8 cellular contexts compared by ENCODE assay signal in genomic region chr4:186191266-186192067, GRCh38. TPM values are rescaled to one million over a fixed set of nuclear protein-coding genes. Genes with fewer than 3 reads are reported as not detected.
DNase-seq lines count a peak whose midpoint lies in the region; ATAC-seq and TF ChIP-seq lines count a peak whose summit lies in the region.

CYP4V2 (plus strand) TSS chr4:186191567; CDS start chr4:186191824, 257 bp downstream.

- H3K4me3 ChIP-seq in HUES6 (ENCODE audit: low read depth, low read length) (peak within 1 kb of the TSS; percentile 89), parathyroid adenoma (ENCODE audit: low read depth, low read length) (peak within 1 kb of the TSS; percentile 72), tibial nerve (peak within 1 kb of the TSS; percentile 74 to 87 (median 86))

- peak; percentile 67 for DNase-seq in Daoy (ENCODE audit: low read depth)
- DNase-seq in SKM-1 (lab: John Stamatoyannopoulos, UW; ENCODE audit: unreplicated experiment): peak; percentile 39
- DNase-seq in Right ventricle myocardium superior: peak; percentile 89
- peak; percentile 58 to 60 for DNase-seq in tibial nerve (ENCODE audit: low spot score in 2 of 2)

- H3K79me2 ChIP-seq in parathyroid adenoma: no peaks in the 10 kb centered on the region

- H3K27me3 ChIP-seq in HUES6 (ENCODE audit: control insufficient read depth, insufficient read depth, low read length) (no peaks in the 10 kb centered on the region), parathyroid adenoma (ENCODE audit: control insufficient read depth, insufficient read depth, low read length) (no peaks in the 10 kb centered on the region), tibial nerve (no peaks in the 10 kb centered on the region)

- peak within 1 kb of the TSS; percentile 95 for H3K27ac Mint-ChIP-seq in activated naive CD8-positive, alpha-beta T cell

- H3K27ac ChIP-seq in HUES6 (ENCODE audit: low read depth, low read length) (peak within 1 kb of the TSS; percentile 93), parathyroid adenoma (peak within 1 kb of the TSS; percentile 90), tibial nerve (peak within 1 kb of the TSS; percentile 89 to 98 (median 96))

- ATAC-seq in GM21447 (IDR thresholded peaks at IDR 0.05; ENCODE audit: unreplicated experiment): peak; percentile 81
- peak; percentile 88 for ATAC-seq in Right ventricle myocardium superior (ENCODE audit: poor library complexity)

- TF ChIP-seq EP300 in tibial nerve (IDR thresholded peaks at IDR 0.05): peak; percentile 10 to 92

- H3K9me3 Mint-ChIP-seq in activated naive CD8-positive, alpha-beta T cell (ENCODE audit: low read depth): no peaks in the 10 kb centered on the region

- H3K27me3 Mint-ChIP-seq in activated naive CD8-positive, alpha-beta T cell: no peaks in the 10 kb centered on the region

- peak within 1 kb of the TSS; percentile 91 for H2AFZ ChIP-seq in parathyroid adenoma

- TF ChIP-seq CTCF in parathyroid adenoma (IDR thresholded peaks at IDR 0.05) (peak; percentile 22), tibial nerve (IDR thresholded peaks at IDR 0.05) (peak; percentile 26 to 57 (median 39))

- peak; percentile 52 to 64 for TF ChIP-seq POLR2A in tibial nerve (IDR thresholded peaks at IDR 0.05)

- no peaks in the 10 kb centered on the region for H3K9me3 ChIP-seq in HUES6 (ENCODE audit: control insufficient read depth, insufficient read depth, low read depth, low read length)
- no peaks in the 10 kb centered on the region for H3K9me3 ChIP-seq in parathyroid adenoma (ENCODE audit: control insufficient read depth, low read length)
- H3K9me3 ChIP-seq in tibial nerve: no peaks in the 10 kb centered on the region

- H3K9ac ChIP-seq in HUES6 (ENCODE audit: low read length): peak within 1 kb of the TSS; percentile 70
- peak within 1 kb of the TSS; percentile 37 for H3K9ac ChIP-seq in parathyroid adenoma

- H3K4me2 ChIP-seq in parathyroid adenoma (ENCODE audit: low read length): peak within 1 kb of the TSS; percentile 82

- peak within 1 kb of the TSS; percentile 95 for H3K4me3 Mint-ChIP-seq in activated naive CD8-positive, alpha-beta T cell

- 0 to 1% methylated on average over 39 to 57 of the region's 100 CpGs for WGBS in tibial nerve, 2 donors

- peaks cover 10% of the 10 kb centered on the region for H3K36me3 Mint-ChIP-seq in activated naive CD8-positive, alpha-beta T cell

- H3K4me1 ChIP-seq in HUES6 (ENCODE audit: control insufficient read depth, insufficient read depth, low read length): peaks cover 13% of the 10 kb centered on the region
- H3K4me1 ChIP-seq in parathyroid adenoma: no peaks in the 10 kb centered on the region
- peaks cover 0 to 40% (median 16%) of the 10 kb centered on the region in 4 donors for H3K4me1 ChIP-seq in tibial nerve

- H3K36me3 ChIP-seq in HUES6 (ENCODE audit: control insufficient read depth, insufficient read depth, low read length) (no peaks in the 10 kb centered on the region), parathyroid adenoma (ENCODE audit: control insufficient read depth, insufficient read depth, low read length) (no peaks in the 10 kb centered on the region), tibial nerve (peaks cover 0 to 13% (median 0%) of the 10 kb centered on the region in 3 donors)

- peaks cover 53% of the 10 kb centered on the region for H3K4me1 Mint-ChIP-seq in activated naive CD8-positive, alpha-beta T cell (ENCODE audit: low read depth)

- intact Hi-C loops in Right ventricle myocardium superior (cut with DNase I): no loop called here

RNA-seq across cellular contexts. Expression of gene CYP4V2, which starts in this region (rescaled TPM):
- 11.3 and 18.2 TPM in 2 replicates for total RNA-seq in Daoy (2014; rRNA removed; shearing (Covaris generic))
- 25.3 TPM for total RNA-seq in Right ventricle myocardium superior
- 10 to 100 TPM; 36.3 to 56.6 (median 47.7) TPM for total RNA-seq in tibial nerve

Comparison
In these comparisons a context has a peak if more than half of its experiments do, and no peak if none do; other contexts are left out.
1. Peak in every context shown above with its lines: DNase-seq, ATAC-seq, H3K4me3 ChIP-seq and H3K27ac ChIP-seq.
2. DNase-seq: peak in every context shown above with its lines; median percentile 89 in Right ventricle myocardium superior; 67 in Daoy; 59 in tibial nerve; 39 in SKM-1.